ENCODE assay signal across 8 cellular contexts in the genomic region with DNA sequence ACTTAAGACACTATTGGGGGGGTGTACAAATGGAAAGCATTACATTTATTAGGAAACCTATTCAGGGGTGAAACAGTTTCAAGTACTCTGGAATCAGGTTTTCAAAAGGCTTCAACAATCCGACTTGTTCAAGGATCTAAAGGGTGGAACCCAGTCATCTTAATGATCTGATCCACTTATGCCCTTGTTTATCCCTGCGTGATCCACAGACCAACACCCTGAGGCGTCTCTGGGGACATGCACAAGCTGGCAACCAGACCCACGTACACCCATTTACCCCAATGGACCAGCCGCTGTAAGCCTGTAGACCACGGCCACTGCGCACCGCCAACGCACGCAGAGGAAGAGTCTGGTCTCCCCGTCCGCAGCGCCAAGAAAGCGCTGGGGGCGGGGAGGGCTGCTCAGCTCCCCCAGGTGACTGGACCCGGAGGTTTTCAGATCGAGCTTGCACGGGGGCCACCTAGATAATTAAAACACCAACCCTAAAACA. TPM values are rescaled to one million over a fixed set of nuclear protein-coding genes. Genes with fewer than 3 reads are reported as not detected.
A peak's percentile ranks its signal among the peaks of the same experiment; 100 is the strongest.
DNase-seq lines count a peak whose midpoint lies in the region; ATAC-seq and TF ChIP-seq lines count a peak whose summit lies in the region.

No MANE protein-coding gene starts in this region.

- DNase-seq in CD8-positive, alpha-beta T cell = peak in 3 of 7 experiments; percentile 8 to 60 (median 20)
- peak; percentile 63 for DNase-seq in NCI-H69 (lab: John Stamatoyannopoulos, UW)
- no peak for DNase-seq in astrocyte of the cerebellum (ENCODE audit: low read depth)
- peak; percentile 65 for DNase-seq in left kidney (ENCODE audit: low read depth, low spot score)
- DNase-seq in stomach = no peak
- DNase-seq in Ammon's horn (ENCODE audit: low spot score) = no peak
- DNase-seq in OCI-M2 (lab: John Stamatoyannopoulos, UW; ENCODE audit: unreplicated experiment) = no peak

- intact Hi-C loops in CD8-positive, alpha-beta T cell (cut with DNase I, micrococcal nuclease) = loop anchor here (2.0 kb wide), 4 partner anchors 25 to 257 kb away; partner anchors contain the start of genes ZNF487 (in 2 of the 2) and CSGALNACT2 (in 1 of the 2)
- intact Hi-C loops in stomach (cut with DNase I; ENCODE audit: low total_unique reads) = no loop called here

- H3K27me3 ChIP-seq in CD8-positive, alpha-beta T cell (ENCODE audit: insufficient read depth, low read length) = no peaks in the 10 kb centered on the region
- no peaks in the 10 kb centered on the region for H3K27me3 ChIP-seq in stomach

- peak overlapping the region; percentile 97 for H3K27ac Mint-ChIP-seq in CD8-positive, alpha-beta T cell

- TF ChIP-seq CTCF in CD8-positive, alpha-beta T cell (IDR thresholded peaks at IDR 0.05) = no peak
- TF ChIP-seq CTCF in astrocyte of the cerebellum (IDR thresholded peaks at IDR 0.05; ENCODE audit: low read depth, low read length, missing control alignments) = no peak
- no peak for TF ChIP-seq CTCF in stomach (IDR thresholded peaks at IDR 0.05)

- POLR2A ChIA-PET in CD8-positive, alpha-beta T cell (lab: Charles Lee) = interaction anchor here (0.7 to 2.9 kb wide), 10 partner anchors 10 to 63 kb away, joined by 3 to 15 read pairs (median 5); partner anchors contain the start of gene HNRNPF

- 1 to 14% (median 5%) methylated on average over 15 to 18 of the region's 18 CpGs for WGBS in stomach, 5 donors

- H3K27ac ChIP-seq in CD8-positive, alpha-beta T cell (ENCODE audit: low read depth, low read length) = peak overlapping the region; percentile 66
- H3K27ac ChIP-seq in stomach = peak overlapping the region; percentile 99 to 100 (median 100)

- H3K4me3 Mint-ChIP-seq in CD8-positive, alpha-beta T cell = peak overlapping the region; percentile 90

- peaks cover 69% of the 10 kb centered on the region for H3K36me3 Mint-ChIP-seq in CD8-positive, alpha-beta T cell

- H3K4me1 ChIP-seq in CD8-positive, alpha-beta T cell (ENCODE audit: insufficient read depth, low read length) = peaks cover 60% of the 10 kb centered on the region
- H3K4me1 ChIP-seq in stomach = peaks cover 44 to 92% (median 76%) of the 10 kb centered on the region in 4 donors

- in situ Hi-C loops in astrocyte of the cerebellum (cut with HindIII; ENCODE audit: low sequenced_read_pairs) = no loop called here

- peaks cover 74% of the 10 kb centered on the region for H3K4me1 Mint-ChIP-seq in CD8-positive, alpha-beta T cell (ENCODE audit: low read depth)

- H3K4me3 ChIP-seq in CD8-positive, alpha-beta T cell (ENCODE audit: low read depth, low read length) = peak overlapping the region; percentile 51
- peak overlapping the region; percentile 61 for H3K4me3 ChIP-seq in astrocyte of the cerebellum (ENCODE audit: low read depth, low read length)
- peak overlapping the region; percentile 58 to 87 (median 74) for H3K4me3 ChIP-seq in stomach

- peaks cover 9% of the 10 kb centered on the region for H3K36me3 ChIP-seq in CD8-positive, alpha-beta T cell (ENCODE audit: insufficient read depth, low read length)
- peaks cover 36 to 55% (median 52%) of the 10 kb centered on the region in 4 donors for H3K36me3 ChIP-seq in stomach

- no peaks in the 10 kb centered on the region for H3K27me3 Mint-ChIP-seq in CD8-positive, alpha-beta T cell (ENCODE audit: low read depth)

- H3K9me3 Mint-ChIP-seq in CD8-positive, alpha-beta T cell = no peaks in the 10 kb centered on the region

- H3K9me3 ChIP-seq in CD8-positive, alpha-beta T cell (ENCODE audit: low read length) = no peaks in the 10 kb centered on the region
- H3K9me3 ChIP-seq in stomach = no peaks in the 10 kb centered on the region

- no peak for ATAC-seq in CD8-positive, alpha-beta T cell
- ATAC-seq in GM18520 (IDR thresholded peaks at IDR 0.05; ENCODE audit: unreplicated experiment) = no peak

- CTCF ChIA-PET in CD8-positive, alpha-beta T cell (lab: Charles Lee) = interaction anchor here (1.0 to 2.3 kb wide), 6 partner anchors 12 to 130 kb away, joined by 3 to 6 read pairs (median 6); partner anchors contain the start of gene HNRNPF

- TF ChIP-seq POLR2A in stomach (IDR thresholded peaks at IDR 0.05) = no peak

- no peak for TF ChIP-seq EP300 in stomach (IDR thresholded peaks at IDR 0.05)

RNA-seq across cellular contexts. Expression of gene HNRNPF, which starts 13.4 kb away (rescaled TPM):
- 10 to 100 TPM; 83.4 to 86.9 TPM for total RNA-seq in CD8-positive, alpha-beta T cell
- total RNA-seq in stomach = 100 to 1,000 TPM in 2 of 5 donors, 10 to 100 TPM in 3; 36.2 to 169 (median 87.0) TPM
- polyA plus RNA-seq in stomach = 100 to 1,000 TPM in 1 of 3 donors, 10 to 100 TPM in 2; 74.7 to 131 (median 87.5) TPM

RNA-seq across cellular contexts. Expression of gene FXYD4, which starts 24.2 kb away (rescaled TPM):
- not detected for total RNA-seq in CD8-positive, alpha-beta T cell
- total RNA-seq in stomach = not detected
- 1 to 10 TPM; 2.8 to 7.3 (median 6.0) TPM for polyA plus RNA-seq in stomach

RNA-seq across cellular contexts. Expression of gene ZNF487, which starts 41.3 kb away (rescaled TPM):
- 1 to 10 TPM; 7.3 to 8.9 TPM for total RNA-seq in CD8-positive, alpha-beta T cell
- total RNA-seq in stomach = 10 to 100 TPM in 1 of 5 donors, 1 to 10 TPM in 3, under 1 TPM in 1; 0.45 to 11.0 (median 4.8) TPM
- 1 to 10 TPM; 3.7 to 8.4 (median 4.3) TPM for polyA plus RNA-seq in stomach

Comparison
In these comparisons a context has a peak if more than half of its experiments do, and no peak if none do; other contexts are left out.
1. DNase-seq: peak in NCI-H69 (single experiment) and left kidney (single experiment); none in astrocyte of the cerebellum (single experiment), stomach (single experiment), Ammon's horn (single experiment) and OCI-M2 (single experiment).
2. Peak in every context shown above with its lines, with median percentiles within 50 percentile points of each other: H3K4me3 ChIP-seq.